2 cellular contexts compared by ENCODE assay signal in the genomic region with DNA sequence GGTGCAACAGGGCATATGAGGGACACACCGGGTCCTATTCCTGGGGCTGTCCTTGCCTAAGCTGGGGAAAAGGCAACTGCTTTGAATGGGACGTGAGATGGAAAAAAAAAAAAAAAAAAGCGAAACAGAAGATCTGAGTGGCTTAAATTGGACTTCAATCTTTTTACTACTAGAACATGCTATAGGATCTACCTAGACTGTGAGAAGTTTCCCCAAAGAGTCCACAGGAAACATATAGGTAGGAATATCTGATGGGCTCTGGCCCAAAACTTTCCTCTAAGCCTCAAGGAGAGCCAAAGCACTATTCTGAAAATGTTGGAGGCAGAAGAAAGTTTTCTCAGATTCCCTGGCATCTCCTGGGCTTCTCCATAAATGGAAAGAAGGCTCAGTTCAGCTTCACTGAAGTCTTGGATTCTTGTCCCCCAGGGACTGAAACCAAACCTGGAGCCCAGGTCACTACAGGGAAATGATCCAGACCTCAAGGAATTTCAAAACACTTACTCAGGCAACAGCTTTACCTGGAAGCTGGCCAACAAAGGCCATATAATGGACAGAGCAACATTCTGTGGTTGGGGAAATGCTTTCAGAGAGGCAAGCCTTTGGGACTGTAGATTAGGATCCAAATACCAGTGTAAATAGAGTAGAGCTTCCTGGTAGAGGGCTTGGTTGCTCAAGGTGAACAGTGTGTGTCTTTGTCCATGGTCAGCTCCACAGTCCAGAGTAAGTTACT.
A peak's percentile ranks its signal among the peaks of the same experiment; 100 is the strongest.
TF ChIP-seq lines count a peak whose summit lies in the region.

No MANE protein-coding gene starts in this region.

TF ChIP-seq in HCT116, 20 proteins besides CTCF, POLR2A, EP300 and RAD21 (continued from another document):
- TF ChIP-seq, protein P1, sequence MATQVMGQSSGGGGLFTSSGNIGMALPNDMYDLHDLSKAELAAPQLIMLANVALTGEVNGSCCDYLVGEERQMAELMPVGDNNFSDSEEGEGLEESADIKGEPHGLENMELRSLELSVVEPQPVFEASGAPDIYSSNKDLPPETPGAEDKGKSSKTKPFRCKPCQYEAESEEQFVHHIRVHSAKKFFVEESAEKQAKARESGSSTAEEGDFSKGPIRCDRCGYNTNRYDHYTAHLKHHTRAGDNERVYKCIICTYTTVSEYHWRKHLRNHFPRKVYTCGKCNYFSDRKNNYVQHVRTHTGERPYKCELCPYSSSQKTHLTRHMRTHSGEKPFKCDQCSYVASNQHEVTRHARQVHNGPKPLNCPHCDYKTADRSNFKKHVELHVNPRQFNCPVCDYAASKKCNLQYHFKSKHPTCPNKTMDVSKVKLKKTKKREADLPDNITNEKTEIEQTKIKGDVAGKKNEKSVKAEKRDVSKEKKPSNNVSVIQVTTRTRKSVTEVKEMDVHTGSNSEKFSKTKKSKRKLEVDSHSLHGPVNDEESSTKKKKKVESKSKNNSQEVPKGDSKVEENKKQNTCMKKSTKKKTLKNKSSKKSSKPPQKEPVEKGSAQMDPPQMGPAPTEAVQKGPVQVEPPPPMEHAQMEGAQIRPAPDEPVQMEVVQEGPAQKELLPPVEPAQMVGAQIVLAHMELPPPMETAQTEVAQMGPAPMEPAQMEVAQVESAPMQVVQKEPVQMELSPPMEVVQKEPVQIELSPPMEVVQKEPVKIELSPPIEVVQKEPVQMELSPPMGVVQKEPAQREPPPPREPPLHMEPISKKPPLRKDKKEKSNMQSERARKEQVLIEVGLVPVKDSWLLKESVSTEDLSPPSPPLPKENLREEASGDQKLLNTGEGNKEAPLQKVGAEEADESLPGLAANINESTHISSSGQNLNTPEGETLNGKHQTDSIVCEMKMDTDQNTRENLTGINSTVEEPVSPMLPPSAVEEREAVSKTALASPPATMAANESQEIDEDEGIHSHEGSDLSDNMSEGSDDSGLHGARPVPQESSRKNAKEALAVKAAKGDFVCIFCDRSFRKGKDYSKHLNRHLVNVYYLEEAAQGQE (IDR thresholded peaks at IDR 0.05; ENCODE audit: low read depth) = no peak
- TF ChIP-seq TCF7L2 (IDR thresholded peaks at IDR 0.05; ENCODE audit: borderline replicate concordance, extremely low read depth, insufficient read depth, insufficient read length) (no peak), SIN3A (IDR thresholded peaks at IDR 0.05; ENCODE audit: low read depth) (no peak), SP1 (IDR thresholded peaks at IDR 0.05; ENCODE audit: low read depth) (peak; percentile 60), POLR2AphosphoS5 (IDR thresholded peaks at IDR 0.05; ENCODE audit: low read depth, low read length) (peak; percentile 55; the same call in 1 of the 2 replicates), ZNF274 (IDR thresholded peaks at IDR 0.05; ENCODE audit: low read depth, low read length) (no peak), CEBPB (IDR thresholded peaks at IDR 0.05; ENCODE audit: low read depth) (peak; percentile 75; the same call in 1 of the 2 replicates), MAX (IDR thresholded peaks at IDR 0.05) (no peak), ELF1 (IDR thresholded peaks at IDR 0.05; ENCODE audit: borderline replicate concordance, low read depth) (no peak), EZH2 (IDR thresholded peaks at IDR 0.05) (no peak), FOSL1 (IDR thresholded peaks at IDR 0.05; ENCODE audit: low read depth) (no peak), SRF (IDR thresholded peaks at IDR 0.05; ENCODE audit: low read depth) (no peak; the same call in 1 of the 2 replicates), EZH2phosphoT487 (IDR thresholded peaks at IDR 0.05; ENCODE audit: borderline replicate concordance) (no peak), EGR1 (IDR thresholded peaks at IDR 0.05; ENCODE audit: low read depth) (no peak), CBX3 (IDR thresholded peaks at IDR 0.05; ENCODE audit: low read depth) (0 out of 2 replicates have a peak, but pooled peaks have one; percentile 49)
- TF ChIP-seq, protein P2, sequence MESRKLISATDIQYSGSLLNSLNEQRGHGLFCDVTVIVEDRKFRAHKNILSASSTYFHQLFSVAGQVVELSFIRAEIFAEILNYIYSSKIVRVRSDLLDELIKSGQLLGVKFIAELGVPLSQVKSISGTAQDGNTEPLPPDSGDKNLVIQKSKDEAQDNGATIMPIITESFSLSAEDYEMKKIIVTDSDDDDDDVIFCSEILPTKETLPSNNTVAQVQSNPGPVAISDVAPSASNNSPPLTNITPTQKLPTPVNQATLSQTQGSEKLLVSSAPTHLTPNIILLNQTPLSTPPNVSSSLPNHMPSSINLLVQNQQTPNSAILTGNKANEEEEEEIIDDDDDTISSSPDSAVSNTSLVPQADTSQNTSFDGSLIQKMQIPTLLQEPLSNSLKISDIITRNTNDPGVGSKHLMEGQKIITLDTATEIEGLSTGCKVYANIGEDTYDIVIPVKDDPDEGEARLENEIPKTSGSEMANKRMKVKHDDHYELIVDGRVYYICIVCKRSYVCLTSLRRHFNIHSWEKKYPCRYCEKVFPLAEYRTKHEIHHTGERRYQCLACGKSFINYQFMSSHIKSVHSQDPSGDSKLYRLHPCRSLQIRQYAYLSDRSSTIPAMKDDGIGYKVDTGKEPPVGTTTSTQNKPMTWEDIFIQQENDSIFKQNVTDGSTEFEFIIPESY (IDR thresholded peaks at IDR 0.05; ENCODE audit: extremely low read depth, insufficient replicate concordance, low read length) = no peak
- TF ChIP-seq, protein P3, sequence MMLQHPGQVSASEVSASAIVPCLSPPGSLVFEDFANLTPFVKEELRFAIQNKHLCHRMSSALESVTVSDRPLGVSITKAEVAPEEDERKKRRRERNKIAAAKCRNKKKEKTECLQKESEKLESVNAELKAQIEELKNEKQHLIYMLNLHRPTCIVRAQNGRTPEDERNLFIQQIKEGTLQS (IDR thresholded peaks at IDR 0.05) = no peak

TF ChIP-seq in SK-N-SH, 30 proteins besides CTCF, POLR2A, EP300 and RAD21 (continued from another document):
- TF ChIP-seq, protein P4, sequence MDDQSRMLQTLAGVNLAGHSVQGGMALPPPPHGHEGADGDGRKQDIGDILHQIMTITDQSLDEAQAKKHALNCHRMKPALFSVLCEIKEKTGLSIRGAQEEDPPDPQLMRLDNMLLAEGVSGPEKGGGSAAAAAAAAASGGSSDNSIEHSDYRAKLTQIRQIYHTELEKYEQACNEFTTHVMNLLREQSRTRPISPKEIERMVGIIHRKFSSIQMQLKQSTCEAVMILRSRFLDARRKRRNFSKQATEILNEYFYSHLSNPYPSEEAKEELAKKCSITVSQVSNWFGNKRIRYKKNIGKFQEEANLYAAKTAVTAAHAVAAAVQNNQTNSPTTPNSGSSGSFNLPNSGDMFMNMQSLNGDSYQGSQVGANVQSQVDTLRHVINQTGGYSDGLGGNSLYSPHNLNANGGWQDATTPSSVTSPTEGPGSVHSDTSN (IDR thresholded peaks at IDR 0.05) = peak; percentile 51
- TF ChIP-seq, protein P5, sequence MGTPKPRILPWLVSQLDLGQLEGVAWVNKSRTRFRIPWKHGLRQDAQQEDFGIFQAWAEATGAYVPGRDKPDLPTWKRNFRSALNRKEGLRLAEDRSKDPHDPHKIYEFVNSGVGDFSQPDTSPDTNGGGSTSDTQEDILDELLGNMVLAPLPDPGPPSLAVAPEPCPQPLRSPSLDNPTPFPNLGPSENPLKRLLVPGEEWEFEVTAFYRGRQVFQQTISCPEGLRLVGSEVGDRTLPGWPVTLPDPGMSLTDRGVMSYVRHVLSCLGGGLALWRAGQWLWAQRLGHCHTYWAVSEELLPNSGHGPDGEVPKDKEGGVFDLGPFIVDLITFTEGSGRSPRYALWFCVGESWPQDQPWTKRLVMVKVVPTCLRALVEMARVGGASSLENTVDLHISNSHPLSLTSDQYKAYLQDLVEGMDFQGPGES (IDR thresholded peaks at IDR 0.05; ENCODE audit: low read depth, low read length) = no peak
- TF ChIP-seq CHD2 (IDR thresholded peaks at IDR 0.05; ENCODE audit: low read length, partially characterized antibody) (no peak), POLR2AphosphoS5 (IDR thresholded peaks at IDR 0.05; ENCODE audit: low read depth, low read length) (peak; percentile 44; the same call in 1 of the 2 replicates), JUND (IDR thresholded peaks at IDR 0.05) (peak; percentile 41), FOSL2 (IDR thresholded peaks at IDR 0.05; ENCODE audit: borderline replicate concordance, low read depth) (peak; percentile 61; the same call in 1 of the 2 replicates), MEF2A (IDR thresholded peaks at IDR 0.05; ENCODE audit: borderline replicate concordance, low read depth) (no peak), SIN3A (IDR thresholded peaks at IDR 0.05; ENCODE audit: borderline replicate concordance, low read depth, low read length) (no peak), SMC3 (IDR thresholded peaks at IDR 0.05; ENCODE audit: low read depth, low read length) (no peak), TAF1 (IDR thresholded peaks at IDR 0.05; ENCODE audit: borderline replicate concordance, low read depth, low read length) (no peak), USF1 (IDR thresholded peaks at IDR 0.05; ENCODE audit: borderline replicate concordance, low read depth) (no peak), RXRA (IDR thresholded peaks at IDR 0.05; ENCODE audit: borderline replicate concordance, low read depth) (peak; percentile 37; the same call in 1 of the 2 replicates), RCOR1 (IDR thresholded peaks at IDR 0.05; ENCODE audit: low read length) (no peak), TEAD4 (IDR thresholded peaks at IDR 0.05; ENCODE audit: borderline replicate concordance, insufficient read depth) (peak; percentile 88), GATA2 (CRISPR knock-in tag; IDR thresholded peaks at IDR 0.05) (no peak), EZH2phosphoT487 (IDR thresholded peaks at IDR 0.05; ENCODE audit: borderline replicate concordance, low read depth) (no peak), MAX (IDR thresholded peaks at IDR 0.05; ENCODE audit: low read depth) (no peak), NFIC (IDR thresholded peaks at IDR 0.05; ENCODE audit: borderline replicate concordance) (peak; percentile 94), FOXJ3 (CRISPR knock-in tag; IDR thresholded peaks at IDR 0.05) (no peak), ELF1 (IDR thresholded peaks at IDR 0.05) (0 out of 2 replicates have a peak, but pooled peaks have one; percentile 13), MXI1 (IDR thresholded peaks at IDR 0.05; ENCODE audit: low read depth, low read length) (no peak), TCF12 (IDR thresholded peaks at IDR 0.05) (peak; percentile 83), GABPA (IDR thresholded peaks at IDR 0.05; ENCODE audit: low read depth) (no peak), NRF1 (IDR thresholded peaks at IDR 0.05; ENCODE audit: low read depth, low read length) (no peak), FOXM1 (IDR thresholded peaks at IDR 0.05; ENCODE audit: low read depth) (0 out of 2 replicates have a peak, but pooled peaks have one; percentile 51), YY1 (IDR thresholded peaks at IDR 0.05; ENCODE audit: low read depth) (no peak), RFX5 (IDR thresholded peaks at IDR 0.05; ENCODE audit: low read length) (no peak)
- TF ChIP-seq, protein P6, sequence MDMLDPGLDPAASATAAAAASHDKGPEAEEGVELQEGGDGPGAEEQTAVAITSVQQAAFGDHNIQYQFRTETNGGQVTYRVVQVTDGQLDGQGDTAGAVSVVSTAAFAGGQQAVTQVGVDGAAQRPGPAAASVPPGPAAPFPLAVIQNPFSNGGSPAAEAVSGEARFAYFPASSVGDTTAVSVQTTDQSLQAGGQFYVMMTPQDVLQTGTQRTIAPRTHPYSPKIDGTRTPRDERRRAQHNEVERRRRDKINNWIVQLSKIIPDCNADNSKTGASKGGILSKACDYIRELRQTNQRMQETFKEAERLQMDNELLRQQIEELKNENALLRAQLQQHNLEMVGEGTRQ (IDR thresholded peaks at IDR 0.05; ENCODE audit: borderline replicate concordance, low read depth, low read length) = no peak
- TF ChIP-seq, protein P2 (IDR thresholded peaks at IDR 0.05; ENCODE audit: borderline replicate concordance, low read depth) = no peak
